8 cellular contexts compared by ENCODE assay signal in genomic region chr1:70537788-70538187, GRCh38.
"Had no signal": no experiment of that assay in that cellular context is flagged by ENCODE, and none has a peak within 500 bp of the region (broad histone marks: within the 10 kb centered on the region; RNA-seq: fewer than 3 reads in every experiment).

No MANE protein-coding gene starts in this region.

- H3K4me3 ChIP-seq: GM12878 had no signal

- ATAC-seq: GM12878 had no signal

- FAIRE-seq: G401.6, GM12878, GM12891, GM12892, GM18507, GM19239 had no signal

- DNase-seq: GDM1, GF-D8 had no signal
